In genomic region chr18:12741351-12741750, GRCh38 we compare ENCODE assay signal across 10 cellular contexts. TPM values are rescaled to one million over a fixed set of nuclear protein-coding genes. Genes with fewer than 3 reads are reported as not detected.
DNase-seq lines count a peak whose midpoint lies in the region; ATAC-seq and TF ChIP-seq lines count a peak whose summit lies in the region.
"Had no signal": no experiment of that assay in that cellular context is flagged by ENCODE, and none has a peak within 500 bp of the region (broad histone marks: within the 10 kb centered on the region; RNA-seq: fewer than 3 reads in every experiment).

No MANE protein-coding gene starts in this region.

- ATAC-seq in HG02798 (IDR thresholded peaks at IDR 0.05; ENCODE audit: poor library complexity, unreplicated experiment) (no peak), HG02623 (IDR thresholded peaks at IDR 0.05; ENCODE audit: unreplicated experiment) (no peak)
- ATAC-seq: mucosa of descending colon had no signal

- DNase-seq in DMS53 treated with DMSO at 0.1 percent for 48 hours (lab: John Stamatoyannopoulos, UW; ENCODE audit: unreplicated experiment) (peak; percentile 49), HT1080 (ENCODE audit: low read depth) (peak; percentile 68), RPMI7951 (ENCODE audit: low read depth) (peak; percentile 89), hepatic stellate cell (ENCODE audit: low spot score) (peak; percentile 43), GM10266 (ENCODE audit: extremely low spot score) (no peak)
- DNase-seq: mucosa of descending colon; SHP77 treated with DMSO at 0.1 percent for 48 hours; stimulated activated naive CD4-positive, alpha-beta T cell treated with Interleukin-2 at 50 U/mL for 16 hours had no signal

- TF ChIP-seq CTCF in GM10266 (IDR thresholded peaks at IDR 0.05; ENCODE audit: control insufficient read depth, insufficient read depth, low read depth, missing control alignments): no peak

RNA-seq across cellular contexts. Expression of gene PSMG2, which starts 38.5 kb away (rescaled TPM):
- 87.7 and 103 TPM in 2 replicates for total RNA-seq in HT1080 (2014; rRNA removed; shearing (Covaris generic))
- polyA plus RNA-seq in HT1080 (2015; cell fraction: cytosol; rRNA removed): 98.8 and 103 TPM in 2 replicates
- 58.3 and 59.2 TPM in 2 replicates for polyA plus RNA-seq in HT1080 (2015; cell fraction: nucleus; rRNA removed)
- 168 and 188 TPM in 2 replicates for total RNA-seq in RPMI7951 (2014; rRNA removed; shearing (Covaris generic))

RNA-seq across cellular contexts. Expression of gene CEP76, which starts 38.8 kb away (rescaled TPM):
- 11.8 and 19.2 TPM in 2 replicates for total RNA-seq in HT1080 (2014; rRNA removed; shearing (Covaris generic))
- 8.0 and 11.1 TPM in 2 replicates for polyA plus RNA-seq in HT1080 (2015; cell fraction: cytosol; rRNA removed)
- 12.3 and 16.4 TPM in 2 replicates for polyA plus RNA-seq in HT1080 (2015; cell fraction: nucleus; rRNA removed)
- 10.7 and 14.7 TPM in 2 replicates for total RNA-seq in RPMI7951 (2014; rRNA removed; shearing (Covaris generic))
